In the genomic region with DNA sequence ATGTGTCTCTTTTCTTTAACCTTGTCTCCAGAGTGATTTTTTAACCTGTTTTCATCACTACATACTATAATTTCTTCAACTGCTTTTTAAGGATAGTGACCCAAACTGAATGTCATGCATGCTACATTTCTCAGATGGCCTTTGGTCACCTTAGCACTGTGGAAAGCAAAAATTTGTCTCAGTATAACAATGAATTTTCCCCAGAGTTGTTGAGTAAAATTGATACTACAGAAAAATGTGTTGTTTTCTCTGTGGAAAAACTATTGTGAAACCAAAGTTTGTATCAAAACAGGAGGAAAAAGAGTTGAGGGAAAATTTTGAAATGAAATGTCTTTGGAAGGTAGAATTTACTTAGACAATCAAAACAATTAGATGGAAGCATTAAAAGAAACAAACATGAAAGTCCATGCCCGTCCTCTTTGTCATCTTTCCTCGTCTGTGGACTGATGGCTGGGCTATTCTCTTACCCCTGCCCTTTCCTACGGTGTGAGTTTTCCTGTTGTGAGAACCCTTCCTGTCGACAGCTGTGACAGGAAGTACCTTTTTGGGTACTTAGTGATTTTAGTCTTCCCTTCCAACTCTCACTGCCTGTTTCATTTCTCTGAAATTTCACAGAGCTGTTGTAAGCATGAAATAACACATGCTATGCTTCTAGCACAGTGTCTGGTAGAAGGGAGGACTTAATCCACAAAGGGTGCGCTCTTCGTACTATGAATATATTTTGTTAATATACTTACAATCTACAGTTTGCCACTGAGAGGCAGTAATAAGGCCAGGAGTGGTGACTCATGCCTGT, we compare ENCODE assay signal across 8 cellular contexts. TPM values are rescaled to one million over a fixed set of nuclear protein-coding genes. Genes with fewer than 3 reads are reported as not detected.
DNase-seq lines count a peak whose midpoint lies in the region; ATAC-seq lines count a peak whose summit lies in the region.

No MANE protein-coding gene starts in this region.

- H3K27me3 Mint-ChIP-seq in activated CD4-positive, alpha-beta memory T cell treated with anti-CD3 and anti-CD28 coated beads for 36 hours = no peaks in the 10 kb centered on the region

- H3K36me3 ChIP-seq in skeletal muscle tissue (ENCODE audit: control insufficient read depth in 3 of 3, insufficient read depth in 3 of 3, low read length in 3 of 3) = peaks cover 4 to 23% (median 19%) of the 10 kb centered on the region in 3 donors

- DNase-seq in activated CD4-positive, alpha-beta memory T cell treated with anti-CD3 and anti-CD28 coated beads for 36 hours = no peak
- no peak for DNase-seq in AG08396 (ENCODE audit: low spot score)
- DNase-seq in KG1 (lab: John Stamatoyannopoulos, UW) = no peak
- DNase-seq in effector CD8-positive, alpha-beta T cell (lab: John Stamatoyannopoulos, UW) = no peak
- DNase-seq in AG20443 (ENCODE audit: low spot score) = no peak

- H3K9me3 Mint-ChIP-seq in activated CD4-positive, alpha-beta memory T cell treated with anti-CD3 and anti-CD28 coated beads for 36 hours = no peaks in the 10 kb centered on the region

- H3K4me3 ChIP-seq in skeletal muscle tissue (ENCODE audit: low read length in 3 of 3) = no peak overlapping the region

- H3K4me3 Mint-ChIP-seq in activated CD4-positive, alpha-beta memory T cell treated with anti-CD3 and anti-CD28 coated beads for 36 hours = no peak overlapping the region

- peak overlapping the region; percentile 15 for H3K27ac ChIP-seq in skeletal muscle tissue (ENCODE audit: low read depth, low read length)

- peaks cover 56% of the 10 kb centered on the region for H3K4me1 Mint-ChIP-seq in activated CD4-positive, alpha-beta memory T cell treated with anti-CD3 and anti-CD28 coated beads for 36 hours (ENCODE audit: low read depth)

- peaks cover 0 to 3% (median 2%) of the 10 kb centered on the region in 3 donors for H3K4me1 ChIP-seq in skeletal muscle tissue (ENCODE audit: control insufficient read depth in 3 of 3, insufficient read depth in 3 of 3, low read length in 3 of 3)

- CTCF ChIA-PET in activated CD4-positive, alpha-beta memory T cell treated with anti-CD3 and anti-CD28 coated beads for 36 hours (lab: Charles Lee) = interaction anchor here (1.1 kb wide), 1 partner anchor 10 kb away, joined by 4 read pairs; no protein-coding TSS in a partner anchor

- ATAC-seq in GM19023 (IDR thresholded peaks at IDR 0.05; ENCODE audit: unreplicated experiment) = peak; percentile 56
- peak; percentile 50 for ATAC-seq in HG02840 (IDR thresholded peaks at IDR 0.05; ENCODE audit: low FRiP score, unreplicated experiment)

- H3K36me3 Mint-ChIP-seq in activated CD4-positive, alpha-beta memory T cell treated with anti-CD3 and anti-CD28 coated beads for 36 hours = peaks cover 32% of the 10 kb centered on the region

- H3K27me3 ChIP-seq in skeletal muscle tissue (ENCODE audit: control insufficient read depth in 3 of 3, insufficient read depth in 3 of 3, low read length in 3 of 3) = no peaks in the 10 kb centered on the region

- peak overlapping the region; percentile 79 for H3K27ac Mint-ChIP-seq in activated CD4-positive, alpha-beta memory T cell treated with anti-CD3 and anti-CD28 coated beads for 36 hours

- intact Hi-C loops in activated CD4-positive, alpha-beta memory T cell treated with anti-CD3 and anti-CD28 coated beads for 36 hours (cut with micrococcal nuclease) = loop anchor here (1.0 to 5.0 kb wide), 4 partner anchors 49 to 923 kb away; a partner anchor contains a TSS

- H3K9ac ChIP-seq in skeletal muscle tissue (ENCODE audit: low read depth in 1 of 3, low read length in 3 of 3) = no peak overlapping the region

- H3K9me3 ChIP-seq in skeletal muscle tissue (ENCODE audit: control insufficient read depth in 3 of 3, low read length in 3 of 3) = no peaks in the 10 kb centered on the region

- POLR2A ChIA-PET in activated CD4-positive, alpha-beta memory T cell treated with anti-CD3 and anti-CD28 coated beads for 36 hours (lab: Charles Lee) = no interaction called here

RNA-seq across cellular contexts. Expression of a gene that starts 50.8 kb away (rescaled TPM):
- under 1 TPM; 0.36 to 0.48 TPM for total RNA-seq in activated CD4-positive, alpha-beta memory T cell treated with anti-CD3 and anti-CD28 coated beads for 36 hours
- total RNA-seq in skeletal muscle tissue = 4.7 TPM

RNA-seq across cellular contexts. Expression of a gene that starts 51.7 kb away (rescaled TPM):
- total RNA-seq in activated CD4-positive, alpha-beta memory T cell treated with anti-CD3 and anti-CD28 coated beads for 36 hours = 10 to 100 TPM; 13.0 to 14.5 TPM
- total RNA-seq in skeletal muscle tissue = 15.1 TPM
